In genomic region chr22:29689201-29689871, GRCh38 we compare ENCODE assay signal across 20 cellular contexts. TPM values are rescaled to one million over a fixed set of nuclear protein-coding genes. Genes with fewer than 3 reads are reported as not detected.
DNase-seq lines count a peak whose midpoint lies in the region; ATAC-seq, FAIRE-seq and TF ChIP-seq lines count a peak whose summit lies in the region.
"Had no signal": no experiment of that assay in that cellular context is flagged by ENCODE, and none has a peak within 500 bp of the region (broad histone marks: within the 10 kb centered on the region; RNA-seq: fewer than 3 reads in every experiment).

No MANE protein-coding gene starts in this region.

- no peak overlapping the region for H3K23ac ChIP-seq in H1 (ENCODE audit: insufficient read length)

- ATAC-seq in HG03175 (IDR thresholded peaks at IDR 0.05; ENCODE audit: unreplicated experiment) = no peak
- ATAC-seq in GM21360 (IDR thresholded peaks at IDR 0.05; ENCODE audit: unreplicated experiment) = no peak
- ATAC-seq in HG03460 (IDR thresholded peaks at IDR 0.05; ENCODE audit: unreplicated experiment) = no peak
- ATAC-seq: activated T-cell treated with anti-CD3 and anti-CD28 coated beads, Interleukin-2, amount 50 U/mL, for 72 hours had no signal

- no peak overlapping the region for H2AK5ac ChIP-seq in H1 (ENCODE audit: low read depth, low read length)

- no peaks in the 10 kb centered on the region for H3K27me3 ChIP-seq in H1 (replicated peaks in 1 of 4; ENCODE audit: control insufficient read depth in 3 of 4, extremely low read depth in 1 of 4, insufficient read depth in 3 of 4, low read length in 3 of 4)
- H3K27me3 ChIP-seq: breast epithelium, right lobe of liver, thyroid gland had no signal

- TF ChIP-seq CTCF in H1 (IDR thresholded peaks at IDR 0.05; ENCODE audit: control extremely low read depth in 1 of 3, insufficient read depth in 1 of 3, low read depth in 1 of 3, low read length in 3 of 3) = no peak
- no peak for TF ChIP-seq CTCF in nephron progenitor cell (IDR thresholded peaks at IDR 0.05)

- no peak overlapping the region for H2BK12ac ChIP-seq in H1 (ENCODE audit: low read depth, low read length)

- peaks cover 22% of the 10 kb centered on the region for H3K36me3 Mint-ChIP-seq in nephron progenitor cell (ENCODE audit: low read depth)
- H3K36me3 Mint-ChIP-seq: activated naive CD8-positive, alpha-beta T cell treated with anti-CD3 and anti-CD28 coated beads, Interleukin-2, amount 10 ng/mL, durations not matched to agents 7 days and 5 days had no signal

- H2BK15ac ChIP-seq in H1 (ENCODE audit: low read length) = no peak overlapping the region

- no peak overlapping the region for H3K56ac ChIP-seq in H1 (replicated peaks; ENCODE audit: insufficient read length, low read depth, low read length)

- TF ChIP-seq RAD21 in H1 (IDR thresholded peaks at IDR 0.05 in 1 of 2, conservative IDR thresholded peaks at IDR 0.05 in 1 of 2; ENCODE audit: low read depth in 2 of 2, low read length in 2 of 2) = no peak

- no peak overlapping the region for H2BK120ac ChIP-seq in H1 (replicated peaks; ENCODE audit: low read depth, low read length)

- no peak overlapping the region for H4K8ac ChIP-seq in H1 (ENCODE audit: extremely low read depth, insufficient read depth, low read length)

- H3K9ac ChIP-seq in H1 (replicated peaks in 1 of 4; ENCODE audit: extremely low read depth in 1 of 4, low read depth in 3 of 4, low read length in 3 of 4) = no peak overlapping the region

- H4K5ac ChIP-seq in H1 (ENCODE audit: insufficient read length, low read depth, low read length) = no peak overlapping the region

- DNase-seq in COLO668 (lab: John Stamatoyannopoulos, UW; ENCODE audit: unreplicated experiment) (peak; percentile 15), NCI-H2029 (lab: John Stamatoyannopoulos, UW) (peak; percentile 35), H1 (ENCODE audit: low read depth in 1 of 2, low spot score in 2 of 2) (no peak), nephron progenitor cell (no peak), germinal center (ENCODE audit: low spot score) (no peak)
- DNase-seq: activated naive CD8-positive, alpha-beta T cell treated with anti-CD3 and anti-CD28 coated beads, Interleukin-2, amount 10 ng/mL, durations not matched to agents 7 days and 5 days; foreskin melanocyte; NCI-H1048; NCI-H2081 treated with DMSO at 0.1 percent for 48 hours had no signal

- no peak overlapping the region for H4K91ac ChIP-seq in H1 (replicated peaks; ENCODE audit: insufficient read length, low read length)

- no peaks in the 10 kb centered on the region for H3K36me3 ChIP-seq in H1 (ENCODE audit: control insufficient read depth in 2 of 4, insufficient read depth in 4 of 4, low read length in 3 of 4)
- H3K36me3 ChIP-seq: breast epithelium, thyroid gland had no signal

- no peak for TF ChIP-seq EP300 in H1 (IDR thresholded peaks at IDR 0.05; ENCODE audit: borderline replicate concordance in 1 of 2, low read depth in 2 of 2, low read length in 2 of 2)

- no peak overlapping the region for H2BK20ac ChIP-seq in H1 (ENCODE audit: low read length)

- H2BK5ac ChIP-seq in H1 (ENCODE audit: low read depth, low read length) = peak overlapping the region; percentile 36; the same call in 1 of the 2 replicates

- H3K9me3 ChIP-seq in H1 (ENCODE audit: insufficient read depth in 2 of 2, low read depth in 1 of 2, low read length in 1 of 2) = no peaks in the 10 kb centered on the region
- H3K9me3 ChIP-seq: breast epithelium, right lobe of liver, thyroid gland had no signal

- no peaks in the 10 kb centered on the region for H3K23me2 ChIP-seq in H1 (ENCODE audit: low read depth, low read length)

- no peak overlapping the region for H3K4me3 ChIP-seq in H1 (ENCODE audit: extremely low read depth in 1 of 4, insufficient read depth in 2 of 4, low read depth in 3 of 4, low read length in 4 of 4)
- H3K4me3 ChIP-seq: breast epithelium, right lobe of liver, thyroid gland had no signal

- CTCF ChIA-PET in H1 (lab: Charles Lee; ENCODE audit: partially characterized antibody) = interaction anchor here (0.6 to 6.5 kb wide), 42 partner anchors 8 to 551 kb away, joined by 3 to 60 read pairs (median 4); partner anchors contain the start of gene HORMAD2

- WGBS in H1 (ENCODE audit: extremely low coverage in 1 of 2, insufficient coverage in 1 of 2, insufficient read length in 1 of 2, insufficient replicate concordance in 2 of 2, low coverage in 1 of 2, low lambda C conversion rate in 2 of 2, missing lambda C conversion rate in 1 of 2), 2 experiments = 47% methylated on average over 5 of the region's 5 CpGs; no CpG with 5 or more reads in 1 of the 2 experiments

- H3K4ac ChIP-seq in H1 (replicated peaks; ENCODE audit: insufficient read length, low read depth, low read length) = no peak overlapping the region

- H3K18ac ChIP-seq in H1 (ENCODE audit: extremely low read depth, low read length) = no peak overlapping the region; the same call in 1 of the 2 replicates

- POLR2A ChIA-PET in H1 (lab: Charles Lee; ENCODE audit: partially characterized antibody) = interaction anchor here (1.0 to 2.5 kb wide), 4 partner anchors 10 to 97 kb away, joined by 3 to 6 read pairs (median 4); partner anchors contain the start of genes UQCR10 and ZMAT5

- no peaks in the 10 kb centered on the region for H3K79me2 ChIP-seq in H1 (ENCODE audit: control insufficient read depth in 1 of 2, insufficient read depth in 2 of 2, low read length in 2 of 2)

- H2AFZ ChIP-seq in H1 (ENCODE audit: low read length) = no peak overlapping the region

- peaks cover 10% of the 10 kb centered on the region for H3K27me3 Mint-ChIP-seq in nephron progenitor cell (ENCODE audit: low read depth, poor library complexity)
- H3K27me3 Mint-ChIP-seq: activated naive CD8-positive, alpha-beta T cell treated with anti-CD3 and anti-CD28 coated beads, Interleukin-2, amount 10 ng/mL, durations not matched to agents 7 days and 5 days; CD8-positive, alpha-beta memory T cell had no signal

- peaks cover 58% of the 10 kb centered on the region for H3K4me1 Mint-ChIP-seq in nephron progenitor cell
- H3K4me1 Mint-ChIP-seq: activated naive CD8-positive, alpha-beta T cell treated with anti-CD3 and anti-CD28 coated beads, Interleukin-2, amount 10 ng/mL, durations not matched to agents 7 days and 5 days had no signal

- H3K4me2 ChIP-seq in H1 (ENCODE audit: insufficient read depth in 1 of 2, low read depth in 2 of 2, low read length in 2 of 2) = peak overlapping the region in 1 of 2 experiments; percentile 47; a peak in 2 of 4 replicates

- no peaks in the 10 kb centered on the region; the same call in 1 of the 2 replicates for H3K79me1 ChIP-seq in H1 (ENCODE audit: low read depth, low read length)

- TF ChIP-seq POLR2A in H1 (IDR thresholded peaks at IDR 0.05; ENCODE audit: control extremely low read depth in 1 of 2, low read depth in 2 of 2, low read length in 2 of 2) = no peak

- H3K9me3 Mint-ChIP-seq in nephron progenitor cell = no peaks in the 10 kb centered on the region
- H3K9me3 Mint-ChIP-seq: activated naive CD8-positive, alpha-beta T cell treated with anti-CD3 and anti-CD28 coated beads, Interleukin-2, amount 10 ng/mL, durations not matched to agents 7 days and 5 days; activated T-cell treated with anti-CD3 and anti-CD28 coated beads, Interleukin-2, amount 50 U/mL, for 72 hours; CD8-positive, alpha-beta memory T cell had no signal

- peaks cover 0 to 3% of the 10 kb centered on the region in 2 experiments for H4K20me1 ChIP-seq in H1 (replicated peaks in 1 of 2; ENCODE audit: control insufficient read depth in 1 of 2, insufficient read depth in 2 of 2, low read length in 2 of 2)

- H3K27ac ChIP-seq in H1 (ENCODE audit: low read depth, low read length) = no peak overlapping the region
- H3K27ac ChIP-seq: breast epithelium, right lobe of liver, thyroid gland had no signal

- peak overlapping the region; percentile 22 for H3K4me3 Mint-ChIP-seq in nephron progenitor cell
- H3K4me3 Mint-ChIP-seq: activated naive CD8-positive, alpha-beta T cell treated with anti-CD3 and anti-CD28 coated beads, Interleukin-2, amount 10 ng/mL, durations not matched to agents 7 days and 5 days; activated T-cell treated with anti-CD3 and anti-CD28 coated beads, Interleukin-2, amount 50 U/mL, for 72 hours; CD8-positive, alpha-beta memory T cell had no signal

- H3K4me1 ChIP-seq in H1 (replicated peaks in 1 of 4; ENCODE audit: control insufficient read depth in 3 of 4, insufficient read depth in 4 of 4, low read length in 3 of 4) = peaks cover 12 to 41% (median 28%) of the 10 kb centered on the region in 4 experiments
- H3K4me1 ChIP-seq: right lobe of liver had no signal

- FAIRE-seq in H1 (lab: Jason Lieb, UNC) = no peak

- H3K14ac ChIP-seq in H1 (ENCODE audit: insufficient read length) = no peak overlapping the region

- H3K27ac Mint-ChIP-seq in nephron progenitor cell = peak overlapping the region; percentile 23
- H3K27ac Mint-ChIP-seq: activated naive CD8-positive, alpha-beta T cell treated with anti-CD3 and anti-CD28 coated beads, Interleukin-2, amount 10 ng/mL, durations not matched to agents 7 days and 5 days; activated T-cell treated with anti-CD3 and anti-CD28 coated beads, Interleukin-2, amount 50 U/mL, for 72 hours had no signal

TF ChIP-seq in H1, 55 proteins besides CTCF, POLR2A, EP300 and RAD21 (continues in another document):
- TF ChIP-seq BRCA1 (IDR thresholded peaks at IDR 0.05; ENCODE audit: low read depth, low read length) = no peak
- no peak for TF ChIP-seq FOSL1 (IDR thresholded peaks at IDR 0.05; ENCODE audit: insufficient read depth, low read depth, low read length)
- no peak for TF ChIP-seq ATF2 (IDR thresholded peaks at IDR 0.05; ENCODE audit: low read length)
- TF ChIP-seq KDM5A (IDR thresholded peaks at IDR 0.05; ENCODE audit: low read length) = no peak

RNA-seq across cellular contexts. Expression of gene CABP7, which starts 30.5 kb away (rescaled TPM):
- total RNA-seq in H1 (2021; fragmentation: NEBNext Ultra II Directional; extraction: Animal tissue kit (Norgen Biotek cat#: 25700)) = 0.20 and 0.34 TPM in 2 replicates
- polyA plus RNA-seq in H1 (2011; rRNA removed) = 0.36 and 1.0 TPM in 2 replicates
- polyA plus RNA-seq in H1 (2011; cell fraction: cytosol; rRNA removed) = 0.92 TPM
- 1.5 TPM for polyA plus RNA-seq in H1 (2011; cell fraction: nucleus; rRNA removed)
- polyA plus RNA-seq in H1 (2012, experiment 1 of 2) = 0.41 to 0.54 TPM (median 0.45 TPM) in 4 replicates
- 0.33 TPM for polyA plus RNA-seq in H1 (2012, experiment 2 of 2)
- 0.06 TPM for polyA plus RNA-seq in H1 (2013, experiment 1 of 2)
- 0.09 TPM for polyA plus RNA-seq in H1 (2013, experiment 2 of 2)
- 0.10 and 0.60 TPM in 2 replicates for polyA minus RNA-seq in H1 (2011; rRNA and poly(A)+ RNA removed)
- 0.51 TPM for polyA minus RNA-seq in H1 (2011; cell fraction: cytosol; rRNA and poly(A)+ RNA removed)
- polyA minus RNA-seq in H1 (2011; cell fraction: nucleus; rRNA and poly(A)+ RNA removed) = 0.50 TPM
- total RNA-seq: breast epithelium, epithelial cell of proximal tubule, HT-29, osteocyte, right lobe of liver had no signal
- polyA plus RNA-seq: CD8-positive, alpha-beta memory T cell had no signal

Comparison
In these comparisons a context has a peak if more than half of its experiments do, and no peak if none do; other contexts are left out.
1. DNase-seq: peak in COLO668 (single experiment) and NCI-H2029 (single experiment); none in H1 (0 of 2), nephron progenitor cell (single experiment) and germinal center (single experiment).